In the genomic region with DNA sequence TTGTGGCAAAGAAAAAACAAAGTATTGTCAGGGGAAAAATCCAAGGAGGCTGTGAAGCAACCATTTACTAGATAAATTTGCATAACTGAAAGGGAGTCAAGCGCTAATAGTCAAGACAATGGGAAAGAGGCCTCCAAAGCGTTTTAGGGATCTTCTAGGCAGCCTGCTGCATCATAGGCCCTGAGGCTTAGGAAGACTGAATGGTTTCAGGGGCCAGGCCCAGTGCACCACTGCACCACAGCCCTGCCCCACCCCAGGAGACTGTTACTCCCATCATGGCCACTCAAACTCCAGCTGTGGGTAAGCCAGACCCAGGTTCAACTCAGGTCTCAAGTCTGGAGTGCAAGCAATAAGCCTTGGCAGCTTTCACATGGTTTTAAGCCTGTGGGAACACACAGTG, we compare ENCODE assay signal across 23 cellular contexts.
"Had no signal": no experiment of that assay in that cellular context is flagged by ENCODE, and none has a peak within 500 bp of the region (broad histone marks: within the 10 kb centered on the region; RNA-seq: fewer than 3 reads in every experiment).

No MANE protein-coding gene starts in this region.

- ATAC-seq: effector memory CD8-positive, alpha-beta T cell; esophagus mucosa; gastrocnemius medialis; heart right ventricle; left cardiac atrium; left lung; left ventricle myocardium superior; lower lobe of right lung had no signal

- H3K27me3 ChIP-seq: colonic mucosa, esophagus squamous epithelium, gastrocnemius medialis, heart right ventricle, left lung had no signal

- H3K9me3 Mint-ChIP-seq: dendritic cell treated with granulocyte-macrophage colony-stimulating factor and Interleukin-4, amounts not matched to agents 40 ng/mL and 50 ng/mL, for 4 days; effector memory CD8-positive, alpha-beta T cell had no signal

- DNase-seq: colonic mucosa; cortex of kidney; effector CD8-positive, alpha-beta T cell; effector memory CD8-positive, alpha-beta T cell; endodermal cell; erythroblast; esophagus squamous epithelium; foreskin fibroblast; foreskin melanocyte; gastrocnemius medialis; glutamatergic neuron; head of caudate nucleus; heart right ventricle; hippocampal formation; left cardiac atrium; left lung; left ventricle myocardium superior; lower lobe of right lung; mesenchymal stem cell; midbrain had no signal

- H3K27me3 Mint-ChIP-seq: dendritic cell treated with granulocyte-macrophage colony-stimulating factor and Interleukin-4, amounts not matched to agents 40 ng/mL and 50 ng/mL, for 4 days; effector memory CD8-positive, alpha-beta T cell had no signal

- H3K4me3 ChIP-seq: colonic mucosa, esophagus squamous epithelium, gastrocnemius medialis, heart right ventricle, left lung, lower lobe of right lung had no signal

- H3K4me3 Mint-ChIP-seq: dendritic cell treated with granulocyte-macrophage colony-stimulating factor and Interleukin-4, amounts not matched to agents 40 ng/mL and 50 ng/mL, for 4 days; effector memory CD8-positive, alpha-beta T cell; endodermal cell had no signal

- H3K36me3 ChIP-seq: colonic mucosa, esophagus squamous epithelium, gastrocnemius medialis, heart right ventricle, left lung, lower lobe of right lung had no signal

- H3K4me1 Mint-ChIP-seq: endodermal cell had no signal

- H3K27ac ChIP-seq: colonic mucosa, epithelial cell of prostate, esophagus squamous epithelium, gastrocnemius medialis, heart right ventricle, left lung, lower lobe of right lung had no signal

- H3K27ac Mint-ChIP-seq: dendritic cell treated with granulocyte-macrophage colony-stimulating factor and Interleukin-4, amounts not matched to agents 40 ng/mL and 50 ng/mL, for 4 days; effector memory CD8-positive, alpha-beta T cell; endodermal cell had no signal

- H3K4me1 ChIP-seq: colonic mucosa, esophagus squamous epithelium, gastrocnemius medialis, heart right ventricle, left lung, lower lobe of right lung had no signal

- H3K9me3 ChIP-seq: colonic mucosa, esophagus squamous epithelium, gastrocnemius medialis, heart right ventricle, left lung, lower lobe of right lung had no signal
